1 cellular context compared by ENCODE assay signal in the genomic region with DNA sequence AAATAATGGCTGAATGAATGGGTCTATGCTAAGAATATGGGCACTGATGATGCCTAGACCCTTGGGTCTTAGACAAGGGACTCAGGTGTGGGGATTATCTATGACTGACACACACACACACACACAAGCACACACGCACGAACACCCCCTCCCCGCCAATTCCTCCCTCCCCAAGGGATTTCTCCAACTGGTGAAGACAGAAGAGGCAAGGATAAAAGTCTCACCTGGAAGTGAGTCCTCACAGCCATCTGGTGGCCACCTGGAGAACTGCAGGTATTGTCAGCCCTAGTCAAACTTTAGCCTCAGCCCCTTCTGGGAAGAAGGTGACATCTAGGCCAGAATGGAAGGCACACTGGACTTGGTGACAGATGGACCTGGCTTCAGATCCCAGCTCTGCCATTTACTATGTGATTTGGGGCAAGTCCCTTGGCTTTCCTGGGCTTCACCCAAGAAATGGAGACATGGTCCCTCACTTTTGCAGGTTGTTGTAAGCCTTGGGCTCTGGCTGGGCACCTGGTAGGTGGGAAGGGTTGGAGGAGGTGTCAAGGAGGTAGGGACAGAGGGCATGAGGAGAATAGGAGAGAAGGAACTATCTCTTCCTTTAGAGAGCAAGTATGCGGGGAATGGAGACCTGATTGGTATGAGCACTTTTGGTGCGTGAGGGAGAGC.
TF ChIP-seq lines count a peak whose summit lies in the region.

No MANE protein-coding gene starts in this region.

TF ChIP-seq in IMR-90, 13 proteins besides CTCF, POLR2A, EP300 and RAD21:
- TF ChIP-seq CEBPB (IDR thresholded peaks at IDR 0.05; ENCODE audit: low read depth, low read length) (no peak), SMC3 (IDR thresholded peaks at IDR 0.05; ENCODE audit: low read depth, low read length) (peak; percentile 71)
